11 cellular contexts compared by ENCODE assay signal in the genomic region with DNA sequence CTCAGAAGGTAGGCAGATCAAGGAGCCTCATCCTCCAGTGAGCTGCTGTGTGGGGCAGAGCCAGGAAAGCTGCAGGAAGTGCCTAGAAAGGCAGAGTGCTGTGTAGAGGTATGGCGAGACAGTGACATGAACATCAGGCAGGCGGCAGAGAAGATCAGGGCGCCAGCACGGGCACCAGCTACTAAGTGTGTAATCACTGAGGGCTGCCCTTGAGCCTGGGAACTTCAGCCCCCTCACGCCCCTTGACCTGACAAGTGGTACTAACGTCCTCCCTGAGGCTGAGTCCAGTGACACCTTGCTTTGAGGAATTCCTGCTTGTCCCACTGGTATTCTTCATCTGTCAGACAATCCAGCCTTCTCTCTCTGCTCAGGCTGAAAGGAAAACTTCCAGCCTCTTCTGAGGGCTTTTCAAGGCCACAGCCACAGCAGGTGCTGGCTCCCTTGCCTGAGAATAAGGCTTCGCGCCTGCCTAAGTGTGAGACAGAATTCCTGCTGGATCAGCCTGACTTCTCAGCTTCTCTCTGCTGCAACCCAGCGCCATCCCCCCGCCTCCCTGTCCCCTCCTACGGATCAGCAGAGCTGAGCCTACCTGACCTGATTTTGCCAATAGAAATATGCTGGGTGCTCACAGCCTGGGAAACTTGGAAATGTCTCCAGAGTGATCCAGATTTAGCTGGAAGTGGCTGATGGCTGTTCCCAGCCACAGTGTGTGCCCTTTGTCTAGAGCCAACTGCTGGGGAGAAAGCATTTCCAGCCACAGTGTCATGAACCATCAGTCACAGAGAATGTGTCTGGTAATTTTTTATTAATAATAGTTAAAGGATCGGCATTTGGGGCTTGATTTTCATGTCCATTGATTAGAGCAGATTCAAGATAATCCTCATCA.
DNase-seq lines count a peak whose midpoint lies in the region; ATAC-seq and TF ChIP-seq lines count a peak whose summit lies in the region.
"Had no signal": no experiment of that assay in that cellular context is flagged by ENCODE, and none has a peak within 500 bp of the region (broad histone marks: within the 10 kb centered on the region; RNA-seq: fewer than 3 reads in every experiment).

No MANE protein-coding gene starts in this region.

- H3K4me2 ChIP-seq in H9 (ENCODE audit: insufficient read depth, insufficient read length, low read length) (no peak overlapping the region), smooth muscle cell (no peak overlapping the region)

- H3K36me3 Mint-ChIP-seq in H9 (ENCODE audit: insufficient read depth in 1 of 3, low read depth in 3 of 3) = peaks cover 0 to 4% (median 2%) of the 10 kb centered on the region in 3 experiments; a peak in 3 of 7 replicates
- peaks cover 2% of the 10 kb centered on the region for H3K36me3 Mint-ChIP-seq in activated naive CD8-positive, alpha-beta T cell treated with anti-CD3 and anti-CD28 coated beads, Interleukin-2, amount 10 ng/mL, durations not matched to agents 7 days and 5 days
- H3K36me3 Mint-ChIP-seq: activated naive CD8-positive, alpha-beta T cell had no signal

- no peak for ATAC-seq in activated naive CD8-positive, alpha-beta T cell treated with anti-CD3 and anti-CD28 coated beads, Interleukin-2, amount 10 ng/mL, durations not matched to agents 7 days and 5 days (ENCODE audit: low read depth)

- no CpG with 5 or more reads among the region's 12 CpGs for WGBS in H9 (ENCODE audit: extremely low coverage, insufficient read length, low lambda C conversion rate)
- 83% methylated on average over 12 of the region's 12 CpGs for WGBS in smooth muscle cell (ENCODE audit: low lambda C conversion rate)

- no peaks in the 10 kb centered on the region for H3K23me2 ChIP-seq in H9 (ENCODE audit: insufficient read length, low read depth, low read length, poor library complexity, severe bottlenecking)

- no peak overlapping the region for H3K4me3 ChIP-seq in smooth muscle cell
- no peak overlapping the region for H3K4me3 ChIP-seq in foreskin fibroblast (ENCODE audit: low read depth in 1 of 2, low read length in 2 of 2)

- H3K9ac ChIP-seq in H9 (ENCODE audit: extremely low read depth, insufficient read length, low read length) = no peak overlapping the region
- no peak overlapping the region for H3K9ac ChIP-seq in smooth muscle cell (ENCODE audit: low read depth)

- H3K18ac ChIP-seq in H9 (ENCODE audit: insufficient read length, low read depth, low read length) = no peak overlapping the region

- H3K14ac ChIP-seq in H9 (ENCODE audit: insufficient read depth, low read length) = no peak overlapping the region

- H3K4me1 ChIP-seq in H9 (ENCODE audit: insufficient read depth, low read length) (no peaks in the 10 kb centered on the region), smooth muscle cell (ENCODE audit: low read depth) (peaks cover 4% of the 10 kb centered on the region)

- H2BK20ac ChIP-seq in H9 (ENCODE audit: low read depth, low read length, poor library complexity, severe bottlenecking) = no peak overlapping the region

- POLR2A ChIA-PET in activated naive CD8-positive, alpha-beta T cell treated with anti-CD3 and anti-CD28 coated beads, Interleukin-2, amount 10 ng/mL, durations not matched to agents 7 days and 5 days (lab: Charles Lee) = interaction anchor here (0.5 to 1.3 kb wide), 2 partner anchors 25 to 657 kb away, joined by 3 read pairs; no protein-coding TSS in a partner anchor

- no peak overlapping the region for H2BK5ac ChIP-seq in H9 (ENCODE audit: insufficient read length, low read length)

- H4K91ac ChIP-seq in H9 (ENCODE audit: insufficient read length, low read depth, low read length) = no peak overlapping the region

- H3K27me3 ChIP-seq in H9 (ENCODE audit: insufficient read depth, low read length) (no peaks in the 10 kb centered on the region), smooth muscle cell (ENCODE audit: low read depth) (no peaks in the 10 kb centered on the region)

- no peaks in the 10 kb centered on the region for H3K27me3 Mint-ChIP-seq in H9 (ENCODE audit: low read depth)
- no peaks in the 10 kb centered on the region for H3K27me3 Mint-ChIP-seq in activated naive CD8-positive, alpha-beta T cell treated with anti-CD3 and anti-CD28 coated beads, Interleukin-2, amount 10 ng/mL, durations not matched to agents 7 days and 5 days
- H3K27me3 Mint-ChIP-seq: activated naive CD8-positive, alpha-beta T cell; IgD-negative memory B cell had no signal

- H2AK5ac ChIP-seq in H9 (ENCODE audit: insufficient read length, low read length) = no peak overlapping the region

- H2AFZ ChIP-seq in H9 (ENCODE audit: low read length) (no peak overlapping the region), smooth muscle cell (ENCODE audit: low read depth) (no peak overlapping the region)

- no peak overlapping the region; a peak in 1 of 7 replicates for H3K27ac Mint-ChIP-seq in H9
- no peak overlapping the region for H3K27ac Mint-ChIP-seq in activated naive CD8-positive, alpha-beta T cell treated with anti-CD3 and anti-CD28 coated beads, Interleukin-2, amount 10 ng/mL, durations not matched to agents 7 days and 5 days
- H3K27ac Mint-ChIP-seq: IgD-negative memory B cell had no signal

- no peaks in the 10 kb centered on the region for H3K36me3 ChIP-seq in smooth muscle cell (ENCODE audit: low read depth)

- TF ChIP-seq CTCF in H9 (conservative IDR thresholded peaks at IDR 0.05) (no peak), smooth muscle cell (IDR thresholded peaks at IDR 0.05; ENCODE audit: borderline replicate concordance, insufficient read depth, poor library complexity, severe bottlenecking) (no peak), foreskin fibroblast (IDR thresholded peaks at IDR 0.05; ENCODE audit: low read depth, low read length) (no peak)

- H3K56ac ChIP-seq in H9 (ENCODE audit: insufficient read length, low read depth, low read length) = no peak overlapping the region

- no peak overlapping the region for H4K5ac ChIP-seq in H9 (ENCODE audit: insufficient read length, low read depth, low read length)

- H2BK12ac ChIP-seq in H9 (ENCODE audit: insufficient read length, low read depth, low read length) = no peak overlapping the region

- no peak overlapping the region for H2BK15ac ChIP-seq in H9 (ENCODE audit: low read depth, low read length)

- no peaks in the 10 kb centered on the region for H3K9me3 Mint-ChIP-seq in H9
- H3K9me3 Mint-ChIP-seq in activated naive CD8-positive, alpha-beta T cell treated with anti-CD3 and anti-CD28 coated beads, Interleukin-2, amount 10 ng/mL, durations not matched to agents 7 days and 5 days = no peaks in the 10 kb centered on the region
- H3K9me3 Mint-ChIP-seq: IgD-negative memory B cell had no signal

- peaks cover 0 to 5% of the 10 kb centered on the region in 2 experiments; a peak in 1 of 4 replicates for H3K4me1 Mint-ChIP-seq in H9
- peaks cover 35% of the 10 kb centered on the region for H3K4me1 Mint-ChIP-seq in activated naive CD8-positive, alpha-beta T cell treated with anti-CD3 and anti-CD28 coated beads, Interleukin-2, amount 10 ng/mL, durations not matched to agents 7 days and 5 days

- no peak overlapping the region for H3K4ac ChIP-seq in H9 (ENCODE audit: low read depth, low read length)

- H4K20me1 ChIP-seq in H9 (ENCODE audit: control insufficient read depth, insufficient read depth, insufficient read length) (no peaks in the 10 kb centered on the region), smooth muscle cell (ENCODE audit: low read depth) (no peaks in the 10 kb centered on the region)

- H3K27ac ChIP-seq in H9 (ENCODE audit: insufficient read length, low read depth, low read length) = no peak overlapping the region
- peak overlapping the region; percentile 94 for H3K27ac ChIP-seq in smooth muscle cell (ENCODE audit: low read depth)

- no peak overlapping the region for H3K4me3 Mint-ChIP-seq in H9
- no peak overlapping the region for H3K4me3 Mint-ChIP-seq in activated naive CD8-positive, alpha-beta T cell treated with anti-CD3 and anti-CD28 coated beads, Interleukin-2, amount 10 ng/mL, durations not matched to agents 7 days and 5 days

- H3K9me3 ChIP-seq in H9 (ENCODE audit: control insufficient read depth, low read depth, low read length) (no peaks in the 10 kb centered on the region), smooth muscle cell (replicated peaks; ENCODE audit: low read depth) (no peaks in the 10 kb centered on the region)

- no peaks in the 10 kb centered on the region for H3K79me2 ChIP-seq in H9 (ENCODE audit: insufficient read depth, low read length)
- peaks cover 3% of the 10 kb centered on the region for H3K79me2 ChIP-seq in smooth muscle cell (ENCODE audit: low read depth)

- no peak overlapping the region for H4K8ac ChIP-seq in H9 (replicated peaks; ENCODE audit: insufficient read length, low read depth, low read length)

- H3T11ph ChIP-seq in H9 (ENCODE audit: low read length) = no peak overlapping the region

- DNase-seq in H9 (peak; percentile 23), left kidney (ENCODE audit: low read depth, low spot score) (peak; percentile 83), smooth muscle cell (lab: John Stamatoyannopoulos, UW; ENCODE audit: unreplicated experiment) (no peak), foreskin fibroblast (no peak), NCI-H526 (lab: John Stamatoyannopoulos, UW) (no peak), iPS-NIHi11 (ENCODE audit: low spot score) (no peak), NCI-H345 treated with DMSO at 0.1 percent for 48 hours (lab: John Stamatoyannopoulos, UW; ENCODE audit: unreplicated experiment) (no peak)
- DNase-seq in activated naive CD8-positive, alpha-beta T cell treated with anti-CD3 and anti-CD28 coated beads, Interleukin-2, amount 10 ng/mL, durations not matched to agents 7 days and 5 days = peak; percentile 27
- DNase-seq: SIG-M5 had no signal

- no peaks in the 10 kb centered on the region for H3K79me1 ChIP-seq in H9 (ENCODE audit: insufficient read depth, low read depth, low read length, poor library complexity, severe bottlenecking)

- H3K23ac ChIP-seq in H9 (ENCODE audit: insufficient read length, low read depth, low read length) = no peak overlapping the region

- H3F3A ChIP-seq in smooth muscle cell (ENCODE audit: low read depth) = peaks cover 16% of the 10 kb centered on the region

- H2BK120ac ChIP-seq in H9 (ENCODE audit: low read depth, low read length, poor library complexity, severe bottlenecking) = no peak overlapping the region

Comparison
In these comparisons a context has a peak if more than half of its experiments do, and no peak if none do; other contexts are left out.
1. DNase-seq: peak in H9 (single experiment), activated naive CD8-positive, alpha-beta T cell treated with anti-CD3 and anti-CD28 coated beads, Interleukin-2, amount 10 ng/mL, durations not matched to agents 7 days and 5 days (single experiment) and left kidney (single experiment); none in smooth muscle cell (single experiment), foreskin fibroblast (0 of 2), NCI-H526 (0 of 2), iPS-NIHi11 (single experiment) and NCI-H345 treated with DMSO at 0.1 percent for 48 hours (single experiment).